Comparison of ENCODE assay signal across 1 cellular context in genomic region chr22:19805821-19806212, GRCh38.
TF ChIP-seq lines count a peak whose summit lies in the region.

No MANE protein-coding gene starts in this region.

TF ChIP-seq in HepG2, 621 proteins besides CTCF, POLR2A, EP300 and RAD21:
- no peak for TF ChIP-seq RBAK (CRISPR knock-in tag; IDR thresholded peaks at IDR 0.05)
- TF ChIP-seq STAT6 (CRISPR knock-in tag; IDR thresholded peaks at IDR 0.05; ENCODE audit: borderline replicate concordance), result no peak
- no peak for TF ChIP-seq ZNF546 (CRISPR knock-in tag; conservative IDR thresholded peaks at IDR 0.05)
- TF ChIP-seq ZNF775 (CRISPR knock-in tag; IDR thresholded peaks at IDR 0.05; ENCODE audit: borderline replicate concordance), result no peak
- TF ChIP-seq FOXO1 (CRISPR knock-in tag; IDR thresholded peaks at IDR 0.05), result no peak
- TF ChIP-seq CREB1 (IDR thresholded peaks at IDR 0.05), result no peak
- TF ChIP-seq CREB1 (CRISPR knock-in tag; IDR thresholded peaks at IDR 0.05), result no peak
- TF ChIP-seq ZNF138 (CRISPR knock-in tag; IDR thresholded peaks at IDR 0.05; ENCODE audit: low read depth), result no peak
- TF ChIP-seq ZNF337 (CRISPR knock-in tag; IDR thresholded peaks at IDR 0.05; ENCODE audit: borderline replicate concordance, low read depth), result no peak
- no peak for TF ChIP-seq HDAC6 (IDR thresholded peaks at IDR 0.05; ENCODE audit: low read depth, low read length)
- TF ChIP-seq ZNF713 (CRISPR knock-in tag; IDR thresholded peaks at IDR 0.05), result no peak
- no peak for TF ChIP-seq NFATC3 (CRISPR knock-in tag; IDR thresholded peaks at IDR 0.05)
- no peak for TF ChIP-seq ZNF296 (CRISPR knock-in tag; conservative IDR thresholded peaks at IDR 0.05)
- TF ChIP-seq BORCS8-MEF2B (CRISPR knock-in tag; IDR thresholded peaks at IDR 0.05), result no peak
- TF ChIP-seq, protein P1, sequence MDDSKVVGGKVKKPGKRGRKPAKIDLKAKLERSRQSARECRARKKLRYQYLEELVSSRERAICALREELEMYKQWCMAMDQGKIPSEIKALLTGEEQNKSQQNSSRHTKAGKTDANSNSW (CRISPR knock-in tag; IDR thresholded peaks at IDR 0.05; ENCODE audit: borderline replicate concordance), result no peak
- no peak for TF ChIP-seq ZNF674 (CRISPR knock-in tag; IDR thresholded peaks at IDR 0.05; ENCODE audit: low read depth)
- TF ChIP-seq ZNF776 (CRISPR knock-in tag; IDR thresholded peaks at IDR 0.05), result no peak
- TF ChIP-seq ZNF326 (CRISPR knock-in tag; IDR thresholded peaks at IDR 0.05; ENCODE audit: borderline replicate concordance), result no peak
- no peak for TF ChIP-seq ZMYM2 (CRISPR knock-in tag; IDR thresholded peaks at IDR 0.05)
- TF ChIP-seq ZNF230 (CRISPR knock-in tag; IDR thresholded peaks at IDR 0.05), result no peak
